15 cellular contexts compared by ENCODE assay signal in genomic region chr2:71347517-71347916, GRCh38. TPM values are rescaled to one million over a fixed set of nuclear protein-coding genes. Genes with fewer than 3 reads are reported as not detected.
DNase-seq lines count a peak whose midpoint lies in the region; ATAC-seq and TF ChIP-seq lines count a peak whose summit lies in the region.
"Had no signal": no experiment of that assay in that cellular context is flagged by ENCODE, and none has a peak within 500 bp of the region (broad histone marks: within the 10 kb centered on the region; RNA-seq: fewer than 3 reads in every experiment).

No MANE protein-coding gene starts in this region.

- no peak overlapping the region for H3K4me3 ChIP-seq in CD4-positive, alpha-beta memory T cell (ENCODE audit: low read length in 2 of 2)
- H3K4me3 ChIP-seq in esophagus squamous epithelium, result no peak overlapping the region
- H3K4me3 ChIP-seq: SJSA1, upper lobe of right lung had no signal

- H3K4me3 Mint-ChIP-seq in CD4-positive, alpha-beta memory T cell, result no peak overlapping the region
- H3K4me3 Mint-ChIP-seq in activated CD8-positive, alpha-beta T cell treated with anti-CD3 and anti-CD28 coated beads, Interleukin-2, amount 10 ng/mL, durations not matched to agents 7 days and 5 days, result no peak overlapping the region
- no peak overlapping the region for H3K4me3 Mint-ChIP-seq in stimulated activated effector memory CD8-positive, alpha-beta T cell treated with anti-CD3 and anti-CD28 coated beads, Interleukin-12 subunit alpha, Interleukin-12 subunit beta, amount 100 ng/mL, for 72 hours
- H3K4me3 Mint-ChIP-seq: activated CD4-positive, alpha-beta memory T cell treated with anti-CD3 and anti-CD28 coated beads, Interleukin-2, amount 10 ng/mL, durations not matched to agents 7 days and 5 days; activated naive CD8-positive, alpha-beta T cell treated with anti-CD3 and anti-CD28 coated beads for 36 hours had no signal

- H3K4me1 ChIP-seq in CD4-positive, alpha-beta memory T cell (ENCODE audit: insufficient read depth, low read length), result peaks cover 29% of the 10 kb centered on the region
- peaks cover 0 to 7% (median 0%) of the 10 kb centered on the region in 3 donors for H3K4me1 ChIP-seq in esophagus squamous epithelium
- H3K4me1 ChIP-seq: Caco-2, SJSA1, upper lobe of right lung had no signal

- H3K27me3 ChIP-seq in CD4-positive, alpha-beta memory T cell (ENCODE audit: insufficient read depth, low read length), result no peaks in the 10 kb centered on the region
- no peaks in the 10 kb centered on the region for H3K27me3 ChIP-seq in esophagus squamous epithelium
- H3K27me3 ChIP-seq: SJSA1, upper lobe of right lung had no signal

- peak in 3 of 5 donors; percentile 12 to 14 (median 13) for DNase-seq in CD4-positive, alpha-beta memory T cell
- DNase-seq in Kasumi-1 (lab: John Stamatoyannopoulos, UW) (peak; percentile 36 to 61), iPS-NIHi7 (ENCODE audit: extremely low spot score) (peak; percentile 14), HK-2 (ENCODE audit: unreplicated experiment) (no peak), OCI-M2 (lab: John Stamatoyannopoulos, UW; ENCODE audit: unreplicated experiment) (no peak), esophagus squamous epithelium (lab: John Stamatoyannopoulos, UW) (no peak)
- DNase-seq in activated CD8-positive, alpha-beta T cell treated with anti-CD3 and anti-CD28 coated beads, Interleukin-2, amount 10 ng/mL, durations not matched to agents 7 days and 5 days, result peak; percentile 37
- DNase-seq in stimulated activated effector memory CD8-positive, alpha-beta T cell treated with anti-CD3 and anti-CD28 coated beads, Interleukin-12 subunit alpha, Interleukin-12 subunit beta, amount 100 ng/mL, for 72 hours (ENCODE audit: low spot score in 2 of 2), result no peak
- DNase-seq: activated CD4-positive, alpha-beta memory T cell treated with anti-CD3 and anti-CD28 coated beads, Interleukin-2, amount 10 ng/mL, durations not matched to agents 7 days and 5 days; activated naive CD8-positive, alpha-beta T cell treated with anti-CD3 and anti-CD28 coated beads for 36 hours; NCI-H226; small intestine; upper lobe of right lung had no signal

- no peak for TF ChIP-seq POLR2A in esophagus squamous epithelium (IDR thresholded peaks at IDR 0.05)

- H3K36me3 Mint-ChIP-seq in CD4-positive, alpha-beta memory T cell, result peaks cover 36 to 43% of the 10 kb centered on the region in 2 donors
- peaks cover 51% of the 10 kb centered on the region for H3K36me3 Mint-ChIP-seq in activated CD8-positive, alpha-beta T cell treated with anti-CD3 and anti-CD28 coated beads, Interleukin-2, amount 10 ng/mL, durations not matched to agents 7 days and 5 days (ENCODE audit: low read depth)
- H3K36me3 Mint-ChIP-seq in stimulated activated effector memory CD8-positive, alpha-beta T cell treated with anti-CD3 and anti-CD28 coated beads, Interleukin-12 subunit alpha, Interleukin-12 subunit beta, amount 100 ng/mL, for 72 hours, result peaks cover 55% of the 10 kb centered on the region

- intact Hi-C loops in CD4-positive, alpha-beta memory T cell (cut with micrococcal nuclease), result loop anchor here (2.0 to 5.0 kb wide), 2 partner anchors 15 to 40 kb away; no protein-coding TSS in a partner anchor
- intact Hi-C loops in esophagus squamous epithelium (cut with DNase I), result no loop called here

- POLR2A ChIA-PET in CD4-positive, alpha-beta memory T cell (lab: Charles Lee; ENCODE audit: partially characterized antibody), result no interaction called here
- POLR2A ChIA-PET in activated CD8-positive, alpha-beta T cell treated with anti-CD3 and anti-CD28 coated beads, Interleukin-2, amount 10 ng/mL, durations not matched to agents 7 days and 5 days (lab: Charles Lee), result interaction anchor here (1.0 kb wide), 1 partner anchor 13 kb away, joined by 3 read pairs; no protein-coding TSS in a partner anchor

- CTCF ChIA-PET in CD4-positive, alpha-beta memory T cell (lab: Charles Lee; ENCODE audit: partially characterized antibody), result interaction anchor here (4.2 kb wide), 1 partner anchor 16 kb away, joined by 29 read pairs; the partner anchor contains the start of gene ZNF638
- CTCF ChIA-PET in activated CD8-positive, alpha-beta T cell treated with anti-CD3 and anti-CD28 coated beads, Interleukin-2, amount 10 ng/mL, durations not matched to agents 7 days and 5 days (lab: Charles Lee), result interaction anchor here (3.9 kb wide), 1 partner anchor 14 kb away, joined by 11 read pairs; no protein-coding TSS in a partner anchor

- H3K27me3 Mint-ChIP-seq in CD4-positive, alpha-beta memory T cell, result no peaks in the 10 kb centered on the region
- H3K27me3 Mint-ChIP-seq in activated CD8-positive, alpha-beta T cell treated with anti-CD3 and anti-CD28 coated beads, Interleukin-2, amount 10 ng/mL, durations not matched to agents 7 days and 5 days (ENCODE audit: low read depth), result no peaks in the 10 kb centered on the region
- H3K27me3 Mint-ChIP-seq: activated CD4-positive, alpha-beta memory T cell treated with anti-CD3 and anti-CD28 coated beads, Interleukin-2, amount 10 ng/mL, durations not matched to agents 7 days and 5 days; activated naive CD8-positive, alpha-beta T cell treated with anti-CD3 and anti-CD28 coated beads for 36 hours had no signal

- no peak for ATAC-seq in activated CD8-positive, alpha-beta T cell treated with anti-CD3 and anti-CD28 coated beads, Interleukin-2, amount 10 ng/mL, durations not matched to agents 7 days and 5 days
- ATAC-seq in stimulated activated effector memory CD8-positive, alpha-beta T cell treated with anti-CD3 and anti-CD28 coated beads, Interleukin-12 subunit alpha, Interleukin-12 subunit beta, amount 100 ng/mL, for 72 hours, result no peak
- ATAC-seq: upper lobe of right lung had no signal

- no peak overlapping the region for H3K27ac Mint-ChIP-seq in CD4-positive, alpha-beta memory T cell
- no peak overlapping the region for H3K27ac Mint-ChIP-seq in activated CD8-positive, alpha-beta T cell treated with anti-CD3 and anti-CD28 coated beads, Interleukin-2, amount 10 ng/mL, durations not matched to agents 7 days and 5 days
- H3K27ac Mint-ChIP-seq in stimulated activated effector memory CD8-positive, alpha-beta T cell treated with anti-CD3 and anti-CD28 coated beads, Interleukin-12 subunit alpha, Interleukin-12 subunit beta, amount 100 ng/mL, for 72 hours, result no peak overlapping the region
- H3K27ac Mint-ChIP-seq: activated CD4-positive, alpha-beta memory T cell treated with anti-CD3 and anti-CD28 coated beads, Interleukin-2, amount 10 ng/mL, durations not matched to agents 7 days and 5 days; activated naive CD8-positive, alpha-beta T cell treated with anti-CD3 and anti-CD28 coated beads for 36 hours had no signal

- H3K27ac ChIP-seq in CD4-positive, alpha-beta memory T cell (ENCODE audit: low read depth, low read length), result no peak overlapping the region
- H3K27ac ChIP-seq in esophagus squamous epithelium, result no peak overlapping the region
- H3K27ac ChIP-seq: SJSA1, upper lobe of right lung had no signal

- no peaks in the 10 kb centered on the region for H3K9me3 ChIP-seq in CD4-positive, alpha-beta memory T cell (ENCODE audit: control insufficient read depth in 1 of 2, low read length in 2 of 2)
- H3K9me3 ChIP-seq in esophagus squamous epithelium, result no peaks in the 10 kb centered on the region
- H3K9me3 ChIP-seq: Caco-2, SJSA1, upper lobe of right lung had no signal

- H3K9me3 Mint-ChIP-seq in CD4-positive, alpha-beta memory T cell, result no peaks in the 10 kb centered on the region
- no peaks in the 10 kb centered on the region for H3K9me3 Mint-ChIP-seq in activated CD8-positive, alpha-beta T cell treated with anti-CD3 and anti-CD28 coated beads, Interleukin-2, amount 10 ng/mL, durations not matched to agents 7 days and 5 days (ENCODE audit: insufficient read depth)
- H3K9me3 Mint-ChIP-seq in stimulated activated effector memory CD8-positive, alpha-beta T cell treated with anti-CD3 and anti-CD28 coated beads, Interleukin-12 subunit alpha, Interleukin-12 subunit beta, amount 100 ng/mL, for 72 hours, result no peaks in the 10 kb centered on the region
- H3K9me3 Mint-ChIP-seq: activated CD4-positive, alpha-beta memory T cell treated with anti-CD3 and anti-CD28 coated beads, Interleukin-2, amount 10 ng/mL, durations not matched to agents 7 days and 5 days; activated naive CD8-positive, alpha-beta T cell treated with anti-CD3 and anti-CD28 coated beads for 36 hours had no signal

- H3K4me1 Mint-ChIP-seq in CD4-positive, alpha-beta memory T cell, result peaks cover 40 to 81% (median 63%) of the 10 kb centered on the region in 4 donors
- H3K4me1 Mint-ChIP-seq in activated CD8-positive, alpha-beta T cell treated with anti-CD3 and anti-CD28 coated beads, Interleukin-2, amount 10 ng/mL, durations not matched to agents 7 days and 5 days (ENCODE audit: low read depth), result peaks cover 3% of the 10 kb centered on the region
- peaks cover 53% of the 10 kb centered on the region for H3K4me1 Mint-ChIP-seq in stimulated activated effector memory CD8-positive, alpha-beta T cell treated with anti-CD3 and anti-CD28 coated beads, Interleukin-12 subunit alpha, Interleukin-12 subunit beta, amount 100 ng/mL, for 72 hours

- no peak for TF ChIP-seq CTCF in esophagus squamous epithelium (IDR thresholded peaks at IDR 0.05)

- peaks cover 21% of the 10 kb centered on the region for H3K36me3 ChIP-seq in CD4-positive, alpha-beta memory T cell (ENCODE audit: insufficient read depth, low read length)
- peaks cover 0 to 49% (median 13%) of the 10 kb centered on the region in 3 donors for H3K36me3 ChIP-seq in esophagus squamous epithelium

RNA-seq across cellular contexts. Expression of gene ZNF638, which starts 15.9 kb away (rescaled TPM):
- total RNA-seq in CD4-positive, alpha-beta memory T cell, result 100 to 1,000 TPM; 167 TPM
- 10 to 100 TPM; 19.8 to 53.4 TPM for polyA plus RNA-seq in CD4-positive, alpha-beta memory T cell
- total RNA-seq in activated CD8-positive, alpha-beta T cell treated with anti-CD3 and anti-CD28 coated beads, Interleukin-2, amount 10 ng/mL, durations not matched to agents 7 days and 5 days, result 10 to 100 TPM; 69.7 to 74.0 TPM
- 100 to 1,000 TPM in 1 of 4 donors, 10 to 100 TPM in 3; 67.3 to 133 (median 79.2) TPM for total RNA-seq in esophagus squamous epithelium

Comparison
In these comparisons a context has a peak if more than half of its experiments do, and no peak if none do; other contexts are left out.
1. DNase-seq: peak in CD4-positive, alpha-beta memory T cell (3 of 5), Kasumi-1 (2 of 2), activated CD8-positive, alpha-beta T cell treated with anti-CD3 and anti-CD28 coated beads, Interleukin-2, amount 10 ng/mL, durations not matched to agents 7 days and 5 days (single experiment) and iPS-NIHi7 (single experiment); none in HK-2 (single experiment), OCI-M2 (single experiment), stimulated activated effector memory CD8-positive, alpha-beta T cell treated with anti-CD3 and anti-CD28 coated beads, Interleukin-12 subunit alpha, Interleukin-12 subunit beta, amount 100 ng/mL, for 72 hours (0 of 2) and esophagus squamous epithelium (single experiment).